ENCODE assay signal across 1 cellular context in the genomic region with DNA sequence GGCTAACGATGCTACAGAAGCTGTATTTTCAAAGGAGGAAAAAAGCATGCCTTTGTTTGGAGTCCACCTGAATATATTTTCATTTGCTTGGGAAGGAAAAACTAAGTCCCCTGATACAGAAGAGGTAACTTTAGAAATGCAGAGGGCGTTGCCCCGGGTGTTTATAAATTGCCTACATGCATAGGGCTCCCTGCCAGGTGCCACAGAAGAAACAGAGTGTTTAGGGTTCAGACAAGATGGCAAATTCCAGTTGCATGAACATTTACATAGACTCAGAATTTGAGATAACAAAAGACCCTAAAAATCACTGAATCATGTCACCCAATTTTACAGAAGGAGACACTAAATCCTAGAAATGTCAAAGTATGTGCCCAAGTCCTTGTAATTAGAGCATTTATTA.
TF ChIP-seq lines count a peak whose summit lies in the region.

No MANE protein-coding gene starts in this region.

TF ChIP-seq in SK-N-SH treated with all-trans-retinoic acid at 6 μM for 48 hours, 23 proteins besides CTCF, POLR2A, EP300 and RAD21 (continued from another document):
- TF ChIP-seq, protein P1, sequence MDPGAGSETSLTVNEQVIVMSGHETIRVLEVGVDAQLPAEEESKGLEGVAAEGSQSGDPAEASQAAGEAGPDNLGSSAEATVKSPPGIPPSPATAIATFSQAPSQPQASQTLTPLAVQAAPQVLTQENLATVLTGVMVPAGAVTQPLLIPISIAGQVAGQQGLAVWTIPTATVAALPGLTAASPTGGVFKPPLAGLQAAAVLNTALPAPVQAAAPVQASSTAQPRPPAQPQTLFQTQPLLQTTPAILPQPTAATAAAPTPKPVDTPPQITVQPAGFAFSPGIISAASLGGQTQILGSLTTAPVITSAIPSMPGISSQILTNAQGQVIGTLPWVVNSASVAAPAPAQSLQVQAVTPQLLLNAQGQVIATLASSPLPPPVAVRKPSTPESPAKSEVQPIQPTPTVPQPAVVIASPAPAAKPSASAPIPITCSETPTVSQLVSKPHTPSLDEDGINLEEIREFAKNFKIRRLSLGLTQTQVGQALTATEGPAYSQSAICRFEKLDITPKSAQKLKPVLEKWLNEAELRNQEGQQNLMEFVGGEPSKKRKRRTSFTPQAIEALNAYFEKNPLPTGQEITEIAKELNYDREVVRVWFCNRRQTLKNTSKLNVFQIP (CRISPR knock-in tag; IDR thresholded peaks at IDR 0.05; ENCODE audit: borderline replicate concordance, low read depth), result no peak
- TF ChIP-seq ESRRG (CRISPR knock-in tag; IDR thresholded peaks at IDR 0.05) (no peak), PPARA (CRISPR knock-in tag; IDR thresholded peaks at IDR 0.05; ENCODE audit: borderline replicate concordance) (no peak), RARB (CRISPR knock-in tag; IDR thresholded peaks at IDR 0.05) (no peak), ISL1 (CRISPR knock-in tag; IDR thresholded peaks at IDR 0.05) (no peak), ZNF565 (CRISPR knock-in tag; conservative IDR thresholded peaks at IDR 0.05; ENCODE audit: low read depth) (no peak)
- TF ChIP-seq, protein P2, sequence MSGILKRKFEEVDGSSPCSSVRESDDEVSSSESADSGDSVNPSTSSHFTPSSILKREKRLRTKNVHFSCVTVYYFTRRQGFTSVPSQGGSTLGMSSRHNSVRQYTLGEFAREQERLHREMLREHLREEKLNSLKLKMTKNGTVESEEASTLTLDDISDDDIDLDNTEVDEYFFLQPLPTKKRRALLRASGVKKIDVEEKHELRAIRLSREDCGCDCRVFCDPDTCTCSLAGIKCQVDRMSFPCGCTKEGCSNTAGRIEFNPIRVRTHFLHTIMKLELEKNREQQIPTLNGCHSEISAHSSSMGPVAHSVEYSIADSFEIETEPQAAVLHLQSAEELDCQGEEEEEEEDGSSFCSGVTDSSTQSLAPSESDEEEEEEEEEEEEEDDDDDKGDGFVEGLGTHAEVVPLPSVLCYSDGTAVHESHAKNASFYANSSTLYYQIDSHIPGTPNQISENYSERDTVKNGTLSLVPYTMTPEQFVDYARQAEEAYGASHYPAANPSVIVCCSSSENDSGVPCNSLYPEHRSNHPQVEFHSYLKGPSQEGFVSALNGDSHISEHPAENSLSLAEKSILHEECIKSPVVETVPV (CRISPR knock-in tag; IDR thresholded peaks at IDR 0.05), result no peak
